16 cellular contexts compared by ENCODE assay signal in the genomic region with DNA sequence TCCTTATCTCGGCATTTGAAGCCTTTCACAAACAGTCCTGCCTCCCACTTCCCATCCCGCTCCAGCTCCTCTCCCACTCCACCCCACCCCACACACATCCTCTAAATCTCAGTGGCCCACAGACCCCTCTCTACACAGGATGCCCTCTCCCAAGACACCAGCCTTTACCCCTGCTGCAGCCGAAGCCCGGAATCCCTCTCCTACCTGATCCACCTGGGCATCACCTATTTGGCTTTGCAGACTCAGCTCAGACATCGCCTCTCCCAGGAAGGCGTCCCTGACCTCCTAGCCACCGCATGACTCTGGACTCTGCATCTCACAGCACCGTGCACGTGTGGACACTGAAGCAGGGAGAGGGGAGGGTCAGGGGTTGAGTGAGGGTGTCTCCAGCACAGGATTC. TPM values are rescaled to one million over a fixed set of nuclear protein-coding genes. Genes with fewer than 3 reads are reported as not detected.
DNase-seq lines count a peak whose midpoint lies in the region; ATAC-seq and TF ChIP-seq lines count a peak whose summit lies in the region.
"Had no signal": no experiment of that assay in that cellular context is flagged by ENCODE, and none has a peak within 500 bp of the region (broad histone marks: within the 10 kb centered on the region; RNA-seq: fewer than 3 reads in every experiment).

No MANE protein-coding gene starts in this region.

- H3K27me3 ChIP-seq in H9 (ENCODE audit: insufficient read depth, low read length) (no peaks in the 10 kb centered on the region), spleen (replicated peaks in 1 of 7) (peaks cover 0 to 57% (median 0%) of the 10 kb centered on the region in 7 donors), tibial nerve (no peaks in the 10 kb centered on the region)

- ATAC-seq in GM21447 (IDR thresholded peaks at IDR 0.05; ENCODE audit: unreplicated experiment) = no peak

- H3K9me3 ChIP-seq in H9 (ENCODE audit: control insufficient read depth, low read depth, low read length) (no peaks in the 10 kb centered on the region), spleen (peaks cover 0 to 14% (median 0%) of the 10 kb centered on the region in 8 donors), tibial nerve (peaks cover 0 to 29% (median 0%) of the 10 kb centered on the region in 4 donors)

- no peak overlapping the region for H3K27ac ChIP-seq in H9 (ENCODE audit: insufficient read length, low read depth, low read length)
- H3K27ac ChIP-seq in angular gyrus (ENCODE audit: low read depth, low read length) = peak overlapping the region; percentile 38
- H3K27ac ChIP-seq in spleen = no peak overlapping the region
- no peak overlapping the region for H3K27ac ChIP-seq in tibial nerve

- H3K36me3 Mint-ChIP-seq in H9 (ENCODE audit: insufficient read depth in 1 of 3, low read depth in 3 of 3) = no peaks in the 10 kb centered on the region
- H3K36me3 Mint-ChIP-seq: CD8-positive, alpha-beta memory T cell had no signal

- peaks cover 18% of the 10 kb centered on the region in 2 experiments for H3K4me1 Mint-ChIP-seq in H9
- H3K4me1 Mint-ChIP-seq: CD8-positive, alpha-beta memory T cell had no signal

- H3T11ph ChIP-seq in H9 (ENCODE audit: low read length) = no peak overlapping the region

- no peak overlapping the region for H2BK20ac ChIP-seq in H9 (ENCODE audit: low read depth, low read length, poor library complexity, severe bottlenecking)

- no peaks in the 10 kb centered on the region for H4K20me1 ChIP-seq in H9 (ENCODE audit: control insufficient read depth, insufficient read depth, insufficient read length)

- no peak overlapping the region for H3K9ac ChIP-seq in H9 (ENCODE audit: extremely low read depth, insufficient read length, low read length)

- DNase-seq in H9 (peak; percentile 24), islet precursor cell (peak; percentile 29), spleen (peak; percentile 46), dermis blood vessel endothelial cell (no peak), tibial nerve (ENCODE audit: low spot score in 2 of 2) (no peak)
- DNase-seq: C1 segment of cervical spinal cord; CD8-positive, alpha-beta memory T cell; DMS79; NCI-H1417 treated with DMSO at 0.1 percent for 48 hours; NCI-H1930; NCI-H345; NCI-H524 treated with DMSO at 0.1 percent for 48 hours; SHP77 had no signal

- H2BK12ac ChIP-seq in H9 (ENCODE audit: insufficient read length, low read depth, low read length) = no peak overlapping the region

- H3K23me2 ChIP-seq in H9 (ENCODE audit: insufficient read length, low read depth, low read length, poor library complexity, severe bottlenecking) = no peaks in the 10 kb centered on the region

- no peak overlapping the region for H4K8ac ChIP-seq in H9 (replicated peaks; ENCODE audit: insufficient read length, low read depth, low read length)

- H3K56ac ChIP-seq in H9 (ENCODE audit: insufficient read length, low read depth, low read length) = no peak overlapping the region

- no peak overlapping the region for H3K14ac ChIP-seq in H9 (ENCODE audit: insufficient read depth, low read length)

- no peak overlapping the region for H3K23ac ChIP-seq in H9 (ENCODE audit: insufficient read length, low read depth, low read length)

- no peak overlapping the region for H3K4ac ChIP-seq in H9 (ENCODE audit: low read depth, low read length)

- H3K27me3 Mint-ChIP-seq in H9 (ENCODE audit: low read depth) = peaks cover 1% of the 10 kb centered on the region; the same call in 1 of the 2 replicates

- H4K91ac ChIP-seq in H9 (ENCODE audit: insufficient read length, low read depth, low read length) = no peak overlapping the region

- H3K4me1 ChIP-seq in H9 (ENCODE audit: insufficient read depth, low read length) (no peaks in the 10 kb centered on the region), spleen (no peaks in the 10 kb centered on the region), tibial nerve (no peaks in the 10 kb centered on the region)

- H3K4me3 ChIP-seq in spleen = no peak overlapping the region
- no peak overlapping the region for H3K4me3 ChIP-seq in tibial nerve

- no peak overlapping the region for H2AK5ac ChIP-seq in H9 (ENCODE audit: insufficient read length, low read length)

- H3K79me1 ChIP-seq in H9 (ENCODE audit: insufficient read depth, low read depth, low read length, poor library complexity, severe bottlenecking) = no peaks in the 10 kb centered on the region

- intact Hi-C loops in spleen (cut with DNase I; ENCODE audit: low total_unique reads) = no loop called here

- H3K27ac Mint-ChIP-seq in H9 = no peak overlapping the region

- TF ChIP-seq POLR2A in spleen (IDR thresholded peaks at IDR 0.05) (no peak), tibial nerve (IDR thresholded peaks at IDR 0.05) (no peak)

- no peaks in the 10 kb centered on the region for H3K36me3 ChIP-seq in spleen
- H3K36me3 ChIP-seq in tibial nerve = no peaks in the 10 kb centered on the region

- WGBS in H9 (ENCODE audit: extremely low coverage, insufficient read length, low lambda C conversion rate) = no CpG with 5 or more reads among the region's 9 CpGs
- WGBS in spleen, 5 donors = 70 to 76% (median 73%) methylated on average over 9 of the region's 9 CpGs
- WGBS in tibial nerve, 2 donors = 79 to 80% methylated on average over 9 of the region's 9 CpGs

- no peak overlapping the region for H2AFZ ChIP-seq in H9 (ENCODE audit: low read length)

- no peaks in the 10 kb centered on the region for H3K79me2 ChIP-seq in H9 (ENCODE audit: insufficient read depth, low read length)

- H2BK5ac ChIP-seq in H9 (ENCODE audit: insufficient read length, low read length) = no peak overlapping the region

- H4K5ac ChIP-seq in H9 (ENCODE audit: insufficient read length, low read depth, low read length) = no peak overlapping the region

- no peak for TF ChIP-seq EP300 in tibial nerve (IDR thresholded peaks at IDR 0.05)

- H3K4me3 Mint-ChIP-seq in H9 = no peak overlapping the region
- H3K4me3 Mint-ChIP-seq: CD8-positive, alpha-beta memory T cell had no signal

- no peak overlapping the region for H3K18ac ChIP-seq in H9 (ENCODE audit: insufficient read length, low read depth, low read length)

- H3K4me2 ChIP-seq in H9 (ENCODE audit: insufficient read depth, insufficient read length, low read length) = no peak overlapping the region

- H2BK15ac ChIP-seq in H9 (ENCODE audit: low read depth, low read length) = no peak overlapping the region

- no peaks in the 10 kb centered on the region; a peak in 2 of 5 replicates for H3K9me3 Mint-ChIP-seq in H9

- no peak overlapping the region for H2BK120ac ChIP-seq in H9 (ENCODE audit: low read depth, low read length, poor library complexity, severe bottlenecking)

- TF ChIP-seq CTCF in H9 (conservative IDR thresholded peaks at IDR 0.05) = no peak
- no peak for TF ChIP-seq CTCF in spleen (IDR thresholded peaks at IDR 0.05 in 8 of 11, conservative IDR thresholded peaks at IDR 0.05 in 3 of 11)
- no peak for TF ChIP-seq CTCF in tibial nerve (IDR thresholded peaks at IDR 0.05)

RNA-seq across cellular contexts. Expression of gene PPP2R2C, which starts 11.5 kb away (rescaled TPM):
- total RNA-seq in H9 (2021) (8.1 and 8.6 TPM in 2 replicates), spleen (1 to 10 TPM in 1 of 7 donors, under 1 TPM in 5, not detected in 1; 0.23 to 1.3 (median 0.47) TPM), dermis blood vessel endothelial cell (0.34 and 0.70 TPM in 2 replicates), tibial nerve (under 1 TPM in 3 of 4 donors, not detected in 1; under 0.01 to 0.66 (median 0.42) TPM)
- under 1 TPM; 0.07 to 0.19 (median 0.14) TPM for polyA plus RNA-seq in spleen
- total RNA-seq: CD8-positive, alpha-beta memory T cell; IMR-90 had no signal
- polyA plus RNA-seq: CD8-positive, alpha-beta memory T cell had no signal

Comparison
In these comparisons a context has a peak if more than half of its experiments do, and no peak if none do; other contexts are left out.
1. DNase-seq: peak in H9 (single experiment), islet precursor cell (single experiment) and spleen (single experiment); none in dermis blood vessel endothelial cell (single experiment) and tibial nerve (0 of 2).